ENCODE assay signal across 9 cellular contexts in genomic region chr2:167862787-167863186, GRCh38.
DNase-seq lines count a peak whose midpoint lies in the region; ATAC-seq lines count a peak whose summit lies in the region.
"Had no signal": no experiment of that assay in that cellular context is flagged by ENCODE, and none has a peak within 500 bp of the region (broad histone marks: within the 10 kb centered on the region; RNA-seq: fewer than 3 reads in every experiment).

No MANE protein-coding gene starts in this region.

- peak; percentile 11 for DNase-seq in NCI-H1436 treated with DMSO at 0.1 percent for 48 hours (lab: John Stamatoyannopoulos, UW)
- DNase-seq in iris pigment epithelial cell (ENCODE audit: low read depth) = peak; percentile 7
- DNase-seq in dermis blood vessel endothelial cell = no peak
- no peak for DNase-seq in ureter (ENCODE audit: low spot score)
- DNase-seq in AG08396 (ENCODE audit: low spot score) = no peak
- DNase-seq in C1 segment of cervical spinal cord (lab: John Stamatoyannopoulos, UW) = no peak
- DNase-seq: activated CD4-positive, alpha-beta T cell treated with anti-CD3 and anti-CD28 coated beads for 1 hour had no signal

- peak; percentile 57 for ATAC-seq in GM19025 (IDR thresholded peaks at IDR 0.05; ENCODE audit: low read depth, unreplicated experiment)
- peak; percentile 74 for ATAC-seq in HG02610 (IDR thresholded peaks at IDR 0.05; ENCODE audit: unreplicated experiment)

Comparison
In these comparisons a context has a peak if more than half of its experiments do, and no peak if none do; other contexts are left out.
1. DNase-seq: peak in NCI-H1436 treated with DMSO at 0.1 percent for 48 hours (single experiment) and iris pigment epithelial cell (single experiment); none in dermis blood vessel endothelial cell (single experiment), ureter (single experiment), AG08396 (single experiment) and C1 segment of cervical spinal cord (0 of 14).